Comparison of ENCODE assay signal across 15 cellular contexts in the genomic region with DNA sequence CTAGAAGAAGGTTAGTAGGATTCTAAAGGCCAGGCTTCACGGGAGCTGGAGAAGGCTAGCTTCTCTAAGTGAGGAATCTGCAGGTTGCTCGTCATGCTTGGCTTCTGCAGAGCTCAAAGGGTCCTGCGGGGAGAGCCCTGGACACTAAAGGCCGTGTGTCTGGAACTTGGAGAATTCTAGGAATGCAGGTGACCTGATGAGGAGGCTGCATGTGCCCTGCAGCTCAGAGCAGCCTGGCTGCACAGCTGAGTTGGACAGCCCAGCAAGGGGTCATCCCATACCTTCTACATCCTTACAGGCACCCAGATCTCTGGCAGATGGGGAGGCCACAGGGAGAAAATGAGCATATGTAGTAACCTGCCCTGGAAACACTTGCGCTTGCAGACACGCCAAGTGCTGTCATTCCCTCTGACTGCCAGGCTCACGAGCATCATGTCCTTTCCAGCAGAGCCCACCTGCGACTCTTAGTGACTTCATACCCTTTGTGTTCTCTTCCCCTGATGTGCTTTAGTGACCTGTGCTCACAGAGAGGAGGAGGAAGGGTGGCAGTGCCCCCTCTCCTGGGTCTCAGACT. TPM values are rescaled to one million over a fixed set of nuclear protein-coding genes. Genes with fewer than 3 reads are reported as not detected.
DNase-seq lines count a peak whose midpoint lies in the region; ATAC-seq and TF ChIP-seq lines count a peak whose summit lies in the region.
"Had no signal": no experiment of that assay in that cellular context is flagged by ENCODE, and none has a peak within 500 bp of the region (broad histone marks: within the 10 kb centered on the region; RNA-seq: fewer than 3 reads in every experiment).

No MANE protein-coding gene starts in this region.

- H3K79me2 ChIP-seq in osteoblast (ENCODE audit: insufficient read depth, low read length) = peaks cover 100% of the 10 kb centered on the region

- no peak overlapping the region for H3K4me2 ChIP-seq in osteoblast (ENCODE audit: insufficient read depth, low read length)

- in situ Hi-C loops in Caki2 (cut with HindIII; ENCODE audit: low pct_unique_long_range_greater_than_20kb, low sequenced_read_pairs) = no loop called here

- TF ChIP-seq CTCF in osteoblast (IDR thresholded peaks at IDR 0.05; ENCODE audit: extremely low read depth, low read depth, low read length) = no peak

- DNase-seq in Caki2 (ENCODE audit: low read depth) = peak; percentile 45
- peak; percentile 44 for DNase-seq in NCI-H69 (lab: John Stamatoyannopoulos, UW)
- DNase-seq in right cardiac atrium = no peak
- DNase-seq in osteoblast (ENCODE audit: insufficient read length, low spot score, missing footprints) = no peak
- no peak for DNase-seq in DMS153 (lab: John Stamatoyannopoulos, UW)
- no peak for DNase-seq in NCI-H146 treated with DMSO at 0.1 percent for 48 hours (lab: John Stamatoyannopoulos, UW; ENCODE audit: unreplicated experiment)
- no peak for DNase-seq in erythroblast (lab: John Stamatoyannopoulos, UW)
- DNase-seq: activated CD4-positive, alpha-beta T cell treated with anti-CD3 and anti-CD28 coated beads, Interleukin-2, amount 50 U/mL, for 1 hour; GOT3; MM.1S; retina; stimulated activated naive CD8-positive, alpha-beta T cell treated with anti-CD3 and anti-CD28 coated beads, Interleukin-15, Interleukin-2, amounts not matched to agents 100 U/mL and 50 U/mL, for 24 hours had no signal

- peaks cover 20% of the 10 kb centered on the region for H3K36me3 ChIP-seq in osteoblast (ENCODE audit: insufficient read depth, low read length)

- H3K27ac ChIP-seq in right cardiac atrium (ENCODE audit: low read length) (peak overlapping the region; percentile 100), osteoblast (ENCODE audit: low read depth, low read length) (peak overlapping the region; percentile 91)
- H3K27ac ChIP-seq: C4-2B had no signal

- peaks cover 98% of the 10 kb centered on the region for H4K20me1 ChIP-seq in osteoblast (ENCODE audit: insufficient read depth, low read length)

- ATAC-seq in right cardiac atrium = no peak
- ATAC-seq in GM21737 (IDR thresholded peaks at IDR 0.05; ENCODE audit: unreplicated experiment) = no peak
- ATAC-seq: activated T-helper 17 cell treated with anti-CD3 and anti-CD28 coated beads, Interleukin-2, amount 50 U/mL, for 72 hours; stimulated activated naive CD8-positive, alpha-beta T cell treated with anti-CD3 and anti-CD28 coated beads, Interleukin-15, Interleukin-2, amounts not matched to agents 100 U/mL and 50 U/mL, for 24 hours had no signal

- WGBS in right cardiac atrium = 44% methylated on average over 8 of the region's 8 CpGs

- H3K27me3 ChIP-seq in right cardiac atrium (ENCODE audit: control insufficient read depth, insufficient read depth) (no peaks in the 10 kb centered on the region), osteoblast (ENCODE audit: insufficient read depth, low read length) (no peaks in the 10 kb centered on the region)

- H3K4me3 ChIP-seq in right cardiac atrium (ENCODE audit: low read length) = no peak overlapping the region
- no peak overlapping the region for H3K4me3 ChIP-seq in osteoblast (ENCODE audit: insufficient read depth, low read length)

- H3K9me3 ChIP-seq in right cardiac atrium (ENCODE audit: control insufficient read depth, low read length) (no peaks in the 10 kb centered on the region), osteoblast (ENCODE audit: low read depth, low read length) (no peaks in the 10 kb centered on the region)

- H2AFZ ChIP-seq in osteoblast (ENCODE audit: low read length) = no peak overlapping the region

- no peak for TF ChIP-seq POLR2A in erythroblast (IDR thresholded peaks at IDR 0.05; ENCODE audit: low read length)

- H3K4me1 ChIP-seq in right cardiac atrium (ENCODE audit: control insufficient read depth, insufficient read depth, low read length) (peaks cover 77% of the 10 kb centered on the region), osteoblast (ENCODE audit: insufficient read depth, low read length) (peaks cover 52% of the 10 kb centered on the region)

- intact Hi-C loops in right cardiac atrium (cut with DNase I) = no loop called here

RNA-seq across cellular contexts. Expression of a gene that starts 9.9 kb away (rescaled TPM):
- total RNA-seq in Caki2 (2014; rRNA removed; shearing (Covaris generic); ENCODE audit: low replicate concordance) = 28.4 and 30.9 TPM in 2 replicates
- total RNA-seq in right cardiac atrium (100 to 1,000 TPM; 192 to 221 (median 216) TPM), osteoblast (38.0 and 40.1 TPM in 2 replicates)
- polyA plus RNA-seq in right cardiac atrium = 129 TPM

RNA-seq across cellular contexts. Expression of a gene that starts 59.3 kb away (rescaled TPM):
- total RNA-seq in Caki2 (2014; rRNA removed; shearing (Covaris generic); ENCODE audit: low replicate concordance) = 5.1 and 9.2 TPM in 2 replicates
- total RNA-seq in right cardiac atrium = 10 to 100 TPM; 15.7 to 29.8 (median 23.4) TPM
- 17.0 TPM for polyA plus RNA-seq in right cardiac atrium
- 52.1 and 54.8 TPM in 2 replicates for total RNA-seq in osteoblast

Comparison
In these comparisons a context has a peak if more than half of its experiments do, and no peak if none do; other contexts are left out.
1. DNase-seq: peak in Caki2 (single experiment) and NCI-H69 (single experiment); none in right cardiac atrium (0 of 3), osteoblast (single experiment), DMS153 (single experiment), NCI-H146 treated with DMSO at 0.1 percent for 48 hours (single experiment) and erythroblast (0 of 2).